ENCODE assay signal across 1 cellular context in the genomic region with DNA sequence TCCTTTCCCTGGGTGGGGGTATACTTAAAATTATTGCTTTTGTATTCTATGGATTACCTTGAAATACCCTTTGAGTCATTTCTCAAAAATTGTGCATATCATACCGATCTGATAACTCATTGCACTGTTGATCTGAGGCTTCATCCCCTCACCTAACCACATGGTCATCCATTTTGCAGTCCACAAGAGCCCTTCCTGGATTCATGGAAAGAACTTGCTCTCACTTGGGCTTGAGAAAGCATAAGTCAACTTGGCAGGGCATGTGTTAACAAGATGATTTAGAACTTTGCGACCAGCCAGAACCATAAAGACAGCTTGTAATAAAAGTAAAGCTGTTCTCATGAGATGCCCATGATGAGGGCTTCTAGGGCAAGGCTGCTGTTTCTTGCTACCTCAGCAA.
TF ChIP-seq lines count a peak whose summit lies in the region.

No MANE protein-coding gene starts in this region.

TF ChIP-seq in HepG2, 621 proteins besides CTCF, POLR2A, EP300 and RAD21:
- TF ChIP-seq ZNF564 (CRISPR knock-in tag; IDR thresholded peaks at IDR 0.05) (no peak), MAFK (conservative IDR thresholded peaks at IDR 0.05 in 1 of 2, IDR thresholded peaks at IDR 0.05 in 1 of 2; ENCODE audit: low read length in 2 of 2) (peak; percentile 1 to 42; a peak in 1 of 4 replicates), SOX5 (CRISPR knock-in tag; IDR thresholded peaks at IDR 0.05; ENCODE audit: borderline replicate concordance) (no peak)
TF ChIP-seq in HepG2: peak in this region for 1.
